In genomic region chr1:118132000-118132399, GRCh38 we compare ENCODE assay signal across 16 cellular contexts. TPM values are rescaled to one million over a fixed set of nuclear protein-coding genes. Genes with fewer than 3 reads are reported as not detected.
DNase-seq lines count a peak whose midpoint lies in the region; TF ChIP-seq lines count a peak whose summit lies in the region.
"Had no signal": no experiment of that assay in that cellular context is flagged by ENCODE, and none has a peak within 500 bp of the region (broad histone marks: within the 10 kb centered on the region; RNA-seq: fewer than 3 reads in every experiment).

No MANE protein-coding gene starts in this region.

- no peak for TF ChIP-seq CTCF in breast epithelium (IDR thresholded peaks at IDR 0.05)

- peaks cover 0 to 4% of the 10 kb centered on the region in 2 donors for H3K4me1 ChIP-seq in breast epithelium

- no peaks in the 10 kb centered on the region for H3K27me3 ChIP-seq in breast epithelium

- no peak overlapping the region for H3K27ac ChIP-seq in breast epithelium
- H3K27ac ChIP-seq: 22Rv1 had no signal

- H3K36me3 ChIP-seq in breast epithelium, result no peaks in the 10 kb centered on the region

- TF ChIP-seq POLR2A in breast epithelium (IDR thresholded peaks at IDR 0.05), result no peak

- intact Hi-C loops in breast epithelium (cut with DNase I; ENCODE audit: low total_unique reads), result no loop called here

- H3K4me3 ChIP-seq in breast epithelium, result no peak overlapping the region
- H3K4me3 ChIP-seq: GM23338 had no signal

- no peaks in the 10 kb centered on the region for H3K9me3 ChIP-seq in breast epithelium

- DNase-seq in DMS53 (lab: John Stamatoyannopoulos, UW) (peak; percentile 5), DMS53 treated with DMSO at 0.1 percent for 48 hours (lab: John Stamatoyannopoulos, UW; ENCODE audit: unreplicated experiment) (no peak), HT-29 (ENCODE audit: low spot score) (peak; percentile 31), kidney tubule cell (ENCODE audit: low spot score) (peak; percentile 62), SIG-M5 (lab: John Stamatoyannopoulos, UW) (no peak), pons (ENCODE audit: low spot score) (no peak), breast epithelium (ENCODE audit: low spot score in 2 of 2) (no peak)
- DNase-seq: CD8-positive, alpha-beta T cell; COR-L47; DMS153; H7; KBM-7 had no signal

RNA-seq across cellular contexts. Expression of gene SPAG17, which starts 53.0 kb away (rescaled TPM):
- not detected in 2 replicates for total RNA-seq in HT-29 (2014; rRNA removed; shearing (Covaris generic))
- 1 to 10 TPM; 1.3 to 6.9 (median 5.9) TPM for total RNA-seq in breast epithelium
- total RNA-seq: A673; CD8-positive, alpha-beta T cell; Daoy had no signal

Comparison
In these comparisons a context has a peak if more than half of its experiments do, and no peak if none do; other contexts are left out.
1. DNase-seq: peak in DMS53 (single experiment), HT-29 (single experiment) and kidney tubule cell (single experiment); none in DMS53 treated with DMSO at 0.1 percent for 48 hours (single experiment), SIG-M5 (single experiment), pons (single experiment) and breast epithelium (0 of 2).